Comparison of ENCODE assay signal across 8 cellular contexts in genomic region chr20:36575066-36575743, GRCh38. TPM values are rescaled to one million over a fixed set of nuclear protein-coding genes. Genes with fewer than 3 reads are reported as not detected.
DNase-seq lines count a peak whose midpoint lies in the region; ATAC-seq and TF ChIP-seq lines count a peak whose summit lies in the region.

No MANE protein-coding gene starts in this region.

- CTCF ChIA-PET in mammary epithelial cell (lab: Charles Lee; ENCODE audit: low non-redundant PET), result no interaction called here

- no peak for TF ChIP-seq CTCF in mammary epithelial cell (conservative IDR thresholded peaks at IDR 0.05 in 1 of 2, IDR thresholded peaks at IDR 0.05 in 1 of 2; ENCODE audit: extremely low read depth in 1 of 2, insufficient read depth in 1 of 2, low read depth in 1 of 2, low read length in 2 of 2)

- dilution Hi-C loops in mammary epithelial cell (cut with HindIII; ENCODE audit: low sequenced_read_pairs), result no loop called here

- H3K4me3 Mint-ChIP-seq in stimulated activated naive B cell treated with anti-CD40 and anti-IgM and Interleukin-4, amounts not matched to agents 10 μg/mL and 1 μg/mL and 100 μg/mL, for 72 hours, result peak overlapping the region; percentile 86 to 91

- no peak overlapping the region for H3K27ac ChIP-seq in mammary epithelial cell (ENCODE audit: insufficient read depth, low read depth, low read length)

- H3K27me3 ChIP-seq in NT2/D1 (ENCODE audit: insufficient read depth, insufficient read length), result no peaks in the 10 kb centered on the region
- H3K27me3 ChIP-seq in mammary epithelial cell (ENCODE audit: insufficient read depth, low read length), result no peaks in the 10 kb centered on the region

- peak overlapping the region; percentile 94 for H3K27ac Mint-ChIP-seq in stimulated activated naive B cell treated with anti-CD40 and anti-IgM and Interleukin-4, amounts not matched to agents 10 μg/mL and 1 μg/mL and 100 μg/mL, for 72 hours

- no peaks in the 10 kb centered on the region for H4K20me1 ChIP-seq in mammary epithelial cell (ENCODE audit: insufficient read depth, low read length)

- WGBS in mammary epithelial cell (ENCODE audit: low coverage, missing lambda C conversion rate), result 12% methylated on average over 5 of the region's 20 CpGs

- peaks cover 28% of the 10 kb centered on the region for H3K36me3 ChIP-seq in NT2/D1 (ENCODE audit: insufficient read depth, insufficient read length, low read length)
- peaks cover 6% of the 10 kb centered on the region for H3K36me3 ChIP-seq in mammary epithelial cell (ENCODE audit: insufficient read depth, low read length)

- H3K4me1 ChIP-seq in NT2/D1 (ENCODE audit: insufficient read depth, insufficient read length) (peaks cover 10% of the 10 kb centered on the region), mammary epithelial cell (ENCODE audit: insufficient read depth, low read length) (peaks cover 15% of the 10 kb centered on the region)

- peak; percentile 70 for DNase-seq in D341Med (ENCODE audit: low spot score)
- DNase-seq in HPDE6-E6E7 (ENCODE audit: extremely low spot score), result peak; percentile 61
- no peak for DNase-seq in NT2/D1 (ENCODE audit: low read depth, low spot score)
- peak; percentile 12 for DNase-seq in mammary epithelial cell
- peak; percentile 27 for DNase-seq in kidney glomerular epithelial cell (lab: John Stamatoyannopoulos, UW)
- peak; percentile 25 for DNase-seq in stimulated activated naive B cell treated with anti-CD40 and anti-IgM and Interleukin-4, amounts not matched to agents 10 μg/mL and 1 μg/mL and 100 μg/mL, for 72 hours
- no peak for DNase-seq in activated gamma-delta T cell (lab: John Stamatoyannopoulos, UW)

- no TSS peak for BruUV-seq in mammary epithelial cell (replicated peaks; lab: Mats Ljungman, UMichigan)

- peaks cover 10 to 20% of the 10 kb centered on the region in 2 donors for H3K36me3 Mint-ChIP-seq in stimulated activated naive B cell treated with anti-CD40 and anti-IgM and Interleukin-4, amounts not matched to agents 10 μg/mL and 1 μg/mL and 100 μg/mL, for 72 hours

- no peaks in the 10 kb centered on the region for H3K9me3 Mint-ChIP-seq in stimulated activated naive B cell treated with anti-CD40 and anti-IgM and Interleukin-4, amounts not matched to agents 10 μg/mL and 1 μg/mL and 100 μg/mL, for 72 hours

- peak overlapping the region; percentile 95 for H2AFZ ChIP-seq in mammary epithelial cell (ENCODE audit: low read depth, low read length)

- intact Hi-C loops in mammary epithelial cell (cut with micrococcal nuclease), result loop anchor here (2.0 kb wide), 1 partner anchor 30 kb away; the partner anchor contains the start of gene RAB5IF

- no peaks in the 10 kb centered on the region for H3K9me3 ChIP-seq in NT2/D1 (ENCODE audit: insufficient read depth, low read length)
- no peaks in the 10 kb centered on the region for H3K9me3 ChIP-seq in mammary epithelial cell (replicated peaks; ENCODE audit: insufficient read depth, low read length)

- H3K4me3 ChIP-seq in NT2/D1 (ENCODE audit: insufficient read length, low read depth), result peak overlapping the region; percentile 69
- peak overlapping the region; percentile 50 to 62 (median 57) for H3K4me3 ChIP-seq in mammary epithelial cell (replicated peaks in 1 of 3; ENCODE audit: insufficient read depth in 1 of 3, low read depth in 2 of 3, low read length in 3 of 3)

- peak; percentile 15 to 30 for ATAC-seq in stimulated activated naive B cell treated with anti-CD40 and anti-IgM and Interleukin-4, amounts not matched to agents 10 μg/mL and 1 μg/mL and 100 μg/mL, for 72 hours (replicated peaks)
- no peak for ATAC-seq in GM18907 (IDR thresholded peaks at IDR 0.05; ENCODE audit: unreplicated experiment)

- H3K27me3 Mint-ChIP-seq in stimulated activated naive B cell treated with anti-CD40 and anti-IgM and Interleukin-4, amounts not matched to agents 10 μg/mL and 1 μg/mL and 100 μg/mL, for 72 hours, result no peaks in the 10 kb centered on the region

- in situ Hi-C loops in mammary epithelial cell (cut with MboI; ENCODE audit: low sequenced_read_pairs in 2 of 2), result no loop called here

- H3K4me2 ChIP-seq in mammary epithelial cell (ENCODE audit: insufficient read depth, low read depth, low read length), result peak overlapping the region; percentile 86

- peaks cover 29 to 41% of the 10 kb centered on the region in 2 donors for H3K4me1 Mint-ChIP-seq in stimulated activated naive B cell treated with anti-CD40 and anti-IgM and Interleukin-4, amounts not matched to agents 10 μg/mL and 1 μg/mL and 100 μg/mL, for 72 hours

- H3K9ac ChIP-seq in NT2/D1 (ENCODE audit: insufficient read length, low read depth), result peak overlapping the region; percentile 93
- H3K9ac ChIP-seq in mammary epithelial cell (ENCODE audit: insufficient read depth, low read length), result no peak overlapping the region

- H3K79me2 ChIP-seq in mammary epithelial cell (ENCODE audit: insufficient read depth, low read length), result peaks cover 13% of the 10 kb centered on the region

RNA-seq across cellular contexts. Expression of gene TGIF2, which starts 1.8 kb away (rescaled TPM):
- total RNA-seq in mammary epithelial cell, result 10 to 100 TPM in 1 of 2 donors, 1 to 10 TPM in 1; 6.5 to 12.5 TPM
- polyA plus RNA-seq in mammary epithelial cell, result 8.2 TPM
- polyA minus RNA-seq in mammary epithelial cell, result 16.6 TPM

RNA-seq across cellular contexts. Expression of gene RAB5IF, which starts 30.4 kb away (rescaled TPM):
- 100 to 1,000 TPM in 1 of 2 donors, 10 to 100 TPM in 1; 61.8 to 115 TPM for total RNA-seq in mammary epithelial cell
- polyA plus RNA-seq in mammary epithelial cell, result 117 TPM
- polyA minus RNA-seq in mammary epithelial cell, result 85.0 TPM

RNA-seq across cellular contexts. Expression of gene MYL9, which starts 33.9 kb away (rescaled TPM):
- 100 to 1,000 TPM in 1 of 2 donors, 10 to 100 TPM in 1; 29.4 to 138 TPM for total RNA-seq in mammary epithelial cell
- polyA plus RNA-seq in mammary epithelial cell, result 3.7 TPM
- polyA minus RNA-seq in mammary epithelial cell, result 5.0 TPM

Comparison
In these comparisons a context has a peak if more than half of its experiments do, and no peak if none do; other contexts are left out.
1. DNase-seq: peak in D341Med (single experiment), HPDE6-E6E7 (single experiment), mammary epithelial cell (single experiment), kidney glomerular epithelial cell (single experiment) and stimulated activated naive B cell treated with anti-CD40 and anti-IgM and Interleukin-4, amounts not matched to agents 10 μg/mL and 1 μg/mL and 100 μg/mL, for 72 hours (single experiment); none in NT2/D1 (single experiment) and activated gamma-delta T cell (single experiment).